ENCODE assay signal across 34 cellular contexts in genomic region chr19:3117746-3118145, GRCh38. TPM values are rescaled to one million over a fixed set of nuclear protein-coding genes. Genes with fewer than 3 reads are reported as not detected.
"Had no signal": no experiment of that assay in that cellular context is flagged by ENCODE, and none has a peak within 500 bp of the region (broad histone marks: within the 10 kb centered on the region; RNA-seq: fewer than 3 reads in every experiment).

No MANE protein-coding gene starts in this region.

- H3K9me3 Mint-ChIP-seq: activated CD4-positive, alpha-beta memory T cell treated with anti-CD3 and anti-CD28 coated beads for 36 hours; activated naive CD4-positive, alpha-beta T cell treated with anti-CD3 and anti-CD28 coated beads for 36 hours; activated naive CD4-positive, alpha-beta T cell treated with anti-CD3 and anti-CD28 coated beads, Interleukin-2, amount 50 U/mL, for 72 hours; activated T-cell treated with anti-CD3 and anti-CD28 coated beads, Interleukin-2, amount 50 U/mL, for 4 hours; activated T-helper 1 cell treated with anti-CD3 and anti-CD28 coated beads, Interleukin-12 subunit alpha, Interleukin-12 subunit beta, Interleukin-2, Interleukin-4 antibody, amounts not matched to agents 30 ng/mL and 10 ng/mL and 1 ng/mL, durations not matched to agents 14 hours and 24 hours and 36 hours; T-helper 1 cell treated with Interleukin-12 subunit alpha and Interleukin-12 subunit beta and Interleukin-4 antibody, amounts not matched to agents 30 μg/mL and 1 μg/mL, for 36 hours; T-helper 2 cell treated with Interferon-gamma antibody and Interleukin-4, amounts not matched to agents 5 μg/mL and 100 μg/mL, for 36 hours had no signal

- H3K4me1 Mint-ChIP-seq: activated CD4-positive, alpha-beta T cell treated with anti-CD3 and anti-CD28 coated beads for 36 hours had no signal

- H3K27ac ChIP-seq: adrenal gland, body of pancreas, Peyer's patch, SJCRH30, SK-N-MC had no signal

- H3K9me3 ChIP-seq: adrenal gland, body of pancreas, breast epithelium, MG63, Peyer's patch, SJCRH30 had no signal

- H3K4me3 Mint-ChIP-seq: activated CD4-positive, alpha-beta memory T cell treated with anti-CD3 and anti-CD28 coated beads for 36 hours; activated CD4-positive, alpha-beta T cell treated with anti-CD3 and anti-CD28 coated beads for 36 hours; activated naive CD4-positive, alpha-beta T cell treated with anti-CD3 and anti-CD28 coated beads for 36 hours; activated T-cell treated with anti-CD3 and anti-CD28 coated beads, Interleukin-2, amount 50 U/mL, for 4 hours; activated T-helper 1 cell treated with anti-CD3 and anti-CD28 coated beads, Interleukin-12 subunit alpha, Interleukin-12 subunit beta, Interleukin-2, Interleukin-4 antibody, amounts not matched to agents 30 ng/mL and 10 ng/mL and 1 ng/mL, durations not matched to agents 14 hours and 24 hours and 36 hours; T-helper 1 cell treated with Interleukin-12 subunit alpha and Interleukin-12 subunit beta and Interleukin-4 antibody, amounts not matched to agents 30 μg/mL and 1 μg/mL, for 36 hours; T-helper 2 cell treated with Interferon-gamma antibody and Interleukin-4, amounts not matched to agents 5 μg/mL and 100 μg/mL, for 36 hours had no signal

- H3K4me1 ChIP-seq: adrenal gland, body of pancreas, breast epithelium, Peyer's patch, SJCRH30 had no signal

- H3K36me3 Mint-ChIP-seq: activated CD4-positive, alpha-beta memory T cell treated with anti-CD3 and anti-CD28 coated beads for 36 hours; activated naive CD4-positive, alpha-beta T cell treated with anti-CD3 and anti-CD28 coated beads, Interleukin-2, amount 50 U/mL, for 72 hours had no signal

- FAIRE-seq: astrocyte, TTC549 had no signal

- H3K27me3 Mint-ChIP-seq: activated CD4-positive, alpha-beta memory T cell treated with anti-CD3 and anti-CD28 coated beads for 36 hours; activated CD4-positive, alpha-beta T cell treated with anti-CD3 and anti-CD28 coated beads for 36 hours had no signal

- H3K4me3 ChIP-seq: adrenal gland, body of pancreas, breast epithelium, MG63, Peyer's patch, SJCRH30, SK-N-MC had no signal

- H3K27me3 ChIP-seq: adrenal gland, body of pancreas, breast epithelium, MG63, Peyer's patch, SJCRH30 had no signal

- ATAC-seq: activated CD4-positive, alpha-beta T cell treated with anti-CD3 and anti-CD28 coated beads for 36 hours; activated CD4-positive, CD25-positive, alpha-beta regulatory T cell treated with anti-CD3 and anti-CD28 coated beads, Interleukin-2, amount 50 U/mL, for 24 hours; activated naive CD4-positive, alpha-beta T cell treated with anti-CD3 and anti-CD28 coated beads, Interleukin-2, amount 50 U/mL, for 72 hours; activated T-cell treated with anti-CD3 and anti-CD28 coated beads, Interleukin-2, amount 50 U/mL, for 4 hours; body of pancreas; PC-3 had no signal

- H3K36me3 ChIP-seq: breast epithelium, MG63, SJCRH30 had no signal

- H3K27ac Mint-ChIP-seq: activated CD4-positive, alpha-beta memory T cell treated with anti-CD3 and anti-CD28 coated beads for 36 hours; activated CD4-positive, alpha-beta T cell treated with anti-CD3 and anti-CD28 coated beads for 36 hours; activated naive CD4-positive, alpha-beta T cell treated with anti-CD3 and anti-CD28 coated beads for 36 hours; activated naive CD4-positive, alpha-beta T cell treated with anti-CD3 and anti-CD28 coated beads, Interleukin-2, amount 50 U/mL, for 72 hours; activated T-helper 1 cell treated with anti-CD3 and anti-CD28 coated beads, Interleukin-12 subunit alpha, Interleukin-12 subunit beta, Interleukin-2, Interleukin-4 antibody, amounts not matched to agents 30 ng/mL and 10 ng/mL and 1 ng/mL, durations not matched to agents 14 hours and 24 hours and 36 hours; T-helper 1 cell treated with Interleukin-12 subunit alpha and Interleukin-12 subunit beta and Interleukin-4 antibody, amounts not matched to agents 30 μg/mL and 1 μg/mL, for 36 hours; T-helper 2 cell treated with Interferon-gamma antibody and Interleukin-4, amounts not matched to agents 5 μg/mL and 100 μg/mL, for 36 hours had no signal

- DNase-seq: activated CD4-positive, alpha-beta memory T cell treated with anti-CD3 and anti-CD28 coated beads for 36 hours; activated CD4-positive, alpha-beta T cell treated with anti-CD3 and anti-CD28 coated beads for 36 hours; activated CD4-positive, alpha-beta T cell treated with anti-CD3 and anti-CD28 coated beads, Interleukin-2, amount 50 U/mL, for 1 hour; activated CD8-positive, alpha-beta memory T cell treated with anti-CD3 and anti-CD28 coated beads, Interleukin-2, amount 50 U/mL, for 4 hours; activated gamma-delta T cell treated with Interleukin-2 at 50 U/mL for 16 hours; activated naive CD4-positive, alpha-beta T cell treated with anti-CD3 and anti-CD28 coated beads for 36 hours; activated T-cell treated with anti-CD3 and anti-CD28 coated beads for 4 hours; activated T-cell treated with anti-CD3 and anti-CD28 coated beads, Interleukin-2, amount 50 U/mL, for 4 hours; adrenal gland; body of pancreas; central memory CD4-positive, alpha-beta T cell; Kasumi-1; KG1; MG63; NCI-H1048; NCI-H1436 treated with DMSO at 0.1 percent for 48 hours; NCI-H1694 treated with DMSO at 0.1 percent for 48 hours; NCI-H2029; NCI-H345; NCI-H524 treated with DMSO at 0.1 percent for 48 hours; PC-3; Peyer's patch; RPMI8226; SHP77; SJCRH30 had no signal

RNA-seq across cellular contexts. Expression of gene GNA15, which starts 18.1 kb away (rescaled TPM):
- total RNA-seq: astrocyte, PC-3 had no signal
